8 cellular contexts compared by ENCODE assay signal in genomic region chr19:52992109-52993004, GRCh38. TPM values are rescaled to one million over a fixed set of nuclear protein-coding genes. Genes with fewer than 3 reads are reported as not detected.
DNase-seq lines count a peak whose midpoint lies in the region; ATAC-seq and TF ChIP-seq lines count a peak whose summit lies in the region.

No MANE protein-coding gene starts in this region.

- peak overlapping the region; percentile 51; the same call in 1 of the 2 replicates for H3K4me3 ChIP-seq in AG09309 (ENCODE audit: control insufficient read depth, low read depth, low read length)
- H3K4me3 ChIP-seq in PC-3 (ENCODE audit: low read length), result peak overlapping the region; percentile 67
- peak overlapping the region; percentile 35 for H3K4me3 ChIP-seq in epithelial cell of esophagus (ENCODE audit: low read length)
- H3K4me3 ChIP-seq in OCI-LY7 (ENCODE audit: low read depth, low read length, poor library complexity, severe bottlenecking), result no peak overlapping the region

- intact Hi-C loops in PC-3 (cut with micrococcal nuclease) (loop anchor here (1.0 to 5.0 kb wide), 3 partner anchors 30 to 111 kb away; partner anchors contain the start of genes ZNF160 and ZNF816), OCI-LY7 (cut with micrococcal nuclease; ENCODE audit: unreplicated experiment) (no loop called here)

- H3K9me3 ChIP-seq in PC-3 (ENCODE audit: low read length) (0 out of 2 replicates have a peak, but pooled peaks cover under 1% of the 10 kb centered on the region), OCI-LY7 (ENCODE audit: low read length) (no peaks in the 10 kb centered on the region)

- no peak for TF ChIP-seq CTCF in AG09309 (IDR thresholded peaks at IDR 0.05; ENCODE audit: control insufficient read depth, insufficient read depth, low read depth, low read length, missing control alignments)
- no peak for TF ChIP-seq CTCF in PC-3 (conservative IDR thresholded peaks at IDR 0.05; ENCODE audit: low read depth, low read length)
- TF ChIP-seq CTCF in epithelial cell of esophagus (IDR thresholded peaks at IDR 0.05; ENCODE audit: insufficient read depth, low read depth, low read length, missing control alignments), result no peak
- no peak for TF ChIP-seq CTCF in OCI-LY7 (conservative IDR thresholded peaks at IDR 0.05; ENCODE audit: low read length)

- H3K4me2 ChIP-seq in PC-3 (ENCODE audit: low read length) (peak overlapping the region; percentile 88), OCI-LY7 (ENCODE audit: low read length) (no peak overlapping the region)

- ATAC-seq in PC-3, result no peak
- ATAC-seq in naive B cell (ENCODE audit: low read depth in 2 of 2), result no peak
- ATAC-seq in HG03460 (IDR thresholded peaks at IDR 0.05; ENCODE audit: unreplicated experiment), result no peak

- peaks cover 0 to 19% (median 8%) of the 10 kb centered on the region in 3 donors for H3K27me3 Mint-ChIP-seq in naive B cell

- peaks cover 6 to 23% (median 12%) of the 10 kb centered on the region in 3 donors for H3K4me1 Mint-ChIP-seq in naive B cell

- H3K9me2 ChIP-seq in PC-3 (replicated peaks; ENCODE audit: low read length), result no peaks in the 10 kb centered on the region
- H3K9me2 ChIP-seq in OCI-LY7 (ENCODE audit: insufficient read depth, low read length), result no peaks in the 10 kb centered on the region

- H2AFZ ChIP-seq in PC-3 (ENCODE audit: low read length), result peak overlapping the region; percentile 72
- no peak overlapping the region for H2AFZ ChIP-seq in OCI-LY7 (ENCODE audit: low read length)

- H3K36me3 Mint-ChIP-seq in naive B cell, result peaks cover 1 to 4% of the 10 kb centered on the region in 2 donors

- H3K36me3 ChIP-seq in PC-3 (ENCODE audit: low read depth, low read length), result peaks cover 11% of the 10 kb centered on the region
- H3K36me3 ChIP-seq in OCI-LY7 (ENCODE audit: insufficient read depth, low read length), result no peaks in the 10 kb centered on the region

- H4K20me1 ChIP-seq in PC-3 (ENCODE audit: low read length) (no peaks in the 10 kb centered on the region), OCI-LY7 (ENCODE audit: insufficient read depth, low read length) (no peaks in the 10 kb centered on the region)

- H3F3A ChIP-seq in PC-3 (ENCODE audit: low read length, unreplicated experiment), result peaks cover 4% of the 10 kb centered on the region

- peaks cover 7 to 23% (median 11%) of the 10 kb centered on the region in 7 donors for H3K9me3 Mint-ChIP-seq in naive B cell

- peak overlapping the region in 3 of 6 donors; percentile 3 to 87 (median 75) for H3K27ac Mint-ChIP-seq in naive B cell

- H3K79me2 ChIP-seq in PC-3 (ENCODE audit: low read length), result no peaks in the 10 kb centered on the region
- H3K79me2 ChIP-seq in OCI-LY7 (ENCODE audit: insufficient read depth, low read depth, low read length), result no peaks in the 10 kb centered on the region

- POLR2A ChIA-PET in PC-3 (lab: Charles Lee; ENCODE audit: unreplicated experiment), result no interaction called here
- POLR2A ChIA-PET in OCI-LY7 (lab: Charles Lee), result no interaction called here

- peak overlapping the region; percentile 41 to 94 (median 90) for H3K4me3 Mint-ChIP-seq in naive B cell

- H3K27ac ChIP-seq in PC-3 (ENCODE audit: low read length), result peak overlapping the region; percentile 42
- no peak overlapping the region for H3K27ac ChIP-seq in OCI-LY7 (ENCODE audit: low read depth, low read length, poor library complexity, severe bottlenecking)

- no TSS peak for BruUV-seq in PC-3 (replicated peaks; lab: Mats Ljungman, UMichigan)
- BruUV-seq in OCI-LY7 (replicated peaks; lab: Mats Ljungman, UMichigan), result no TSS peak

- DNase-seq in AG09309 (ENCODE audit: low read depth) (no peak), PC-3 (no peak), epithelial cell of esophagus (ENCODE audit: low read depth) (no peak), naive B cell (no peak), OCI-LY7 (ENCODE audit: low spot score) (no peak), NK-92 (lab: John Stamatoyannopoulos, UW; ENCODE audit: unreplicated experiment) (no peak), NCI-H187 treated with DMSO at 0.1 percent for 48 hours (lab: John Stamatoyannopoulos, UW) (no peak)

- peaks cover 22% of the 10 kb centered on the region for H3K4me1 ChIP-seq in PC-3 (ENCODE audit: insufficient read depth, low read length)
- H3K4me1 ChIP-seq in OCI-LY7 (ENCODE audit: insufficient read depth, low read length, poor library complexity, severe bottlenecking), result peaks cover 5% of the 10 kb centered on the region

- CTCF ChIA-PET in PC-3 (lab: Charles Lee) (no interaction called here), OCI-LY7 (lab: Charles Lee; ENCODE audit: unreplicated experiment) (no interaction called here)

- no peaks in the 10 kb centered on the region for H3K27me3 ChIP-seq in PC-3 (ENCODE audit: low read length)

- peak overlapping the region; percentile 66 for H3K9ac ChIP-seq in PC-3 (ENCODE audit: low read length)

RNA-seq across cellular contexts. Expression of gene ERVV-1, which starts 21.4 kb away (rescaled TPM):
- total RNA-seq in PC-3 (2014; rRNA removed) (not detected in 2 replicates), OCI-LY7 (2022) (not detected in 2 replicates)
- not detected for polyA plus RNA-seq in naive B cell (ENCODE audit: low read depth in 6 of 6)
- not detected in 2 replicates for total RNA-seq in OCI-LY7 (2014; rRNA removed; shearing (Covaris generic))

RNA-seq across cellular contexts. Expression of gene ZNF816, which starts 29.7 kb away (rescaled TPM):
- total RNA-seq in PC-3 (2014; rRNA removed) (7.6 and 10.2 TPM in 2 replicates), OCI-LY7 (2022) (8.6 and 10.5 TPM in 2 replicates)
- 10 to 100 TPM; 12.1 to 22.9 (median 20.5) TPM for polyA plus RNA-seq in naive B cell (ENCODE audit: low read depth in 6 of 6)
- 5.8 and 8.8 TPM in 2 replicates for total RNA-seq in OCI-LY7 (2014; rRNA removed; shearing (Covaris generic))

RNA-seq across cellular contexts. Expression of gene ERVV-2, which starts 52.2 kb away (rescaled TPM):
- total RNA-seq in PC-3 (2014; rRNA removed) (not detected in 2 replicates), OCI-LY7 (2022) (not detected in 2 replicates)
- not detected for polyA plus RNA-seq in naive B cell (ENCODE audit: low read depth in 6 of 6)
- total RNA-seq in OCI-LY7 (2014; rRNA removed; shearing (Covaris generic)), result not detected in 2 replicates
